ENCODE assay signal across 9 cellular contexts in the genomic region with DNA sequence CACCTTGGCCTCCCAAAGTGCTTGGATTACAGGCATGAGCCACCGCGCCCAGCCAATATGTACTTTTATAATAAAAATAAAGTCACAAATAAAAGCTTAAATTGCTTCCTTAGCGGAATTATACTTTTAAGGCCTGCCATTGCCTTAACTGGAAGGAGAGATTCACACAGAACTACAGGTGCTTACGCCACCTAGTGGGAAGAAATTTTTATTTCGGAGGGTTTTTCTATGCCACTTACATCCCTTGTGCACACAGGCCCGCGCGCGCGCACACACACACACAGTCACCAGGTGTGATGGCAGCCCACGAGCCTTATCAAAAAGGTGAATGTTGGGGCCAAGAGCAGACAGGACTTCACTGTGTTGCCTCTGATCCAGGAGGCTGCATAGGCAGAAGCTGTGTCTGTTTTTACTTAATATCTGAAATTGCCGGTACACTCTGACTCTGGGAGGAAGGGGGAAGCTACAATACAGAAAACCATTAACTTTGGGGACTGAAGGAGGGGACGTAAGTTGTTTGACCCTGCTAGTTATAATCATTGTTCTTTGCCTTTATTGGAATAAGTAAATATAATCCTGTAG.
A peak's percentile ranks its signal among the peaks of the same experiment; 100 is the strongest.
DNase-seq lines count a peak whose midpoint lies in the region; ATAC-seq and TF ChIP-seq lines count a peak whose summit lies in the region.
"Had no signal": no experiment of that assay in that cellular context is flagged by ENCODE, and none has a peak within 500 bp of the region (broad histone marks: within the 10 kb centered on the region; RNA-seq: fewer than 3 reads in every experiment).

No MANE protein-coding gene starts in this region.

- H4K20me1 ChIP-seq in DND-41 (ENCODE audit: insufficient read depth, low read length) = no peaks in the 10 kb centered on the region

- no peak overlapping the region for H3K9ac ChIP-seq in DND-41 (ENCODE audit: low read depth, low read length)

- no peaks in the 10 kb centered on the region for H3K27me3 Mint-ChIP-seq in brain

- no peak overlapping the region for H3K27ac ChIP-seq in DND-41 (ENCODE audit: low read length)
- no peak overlapping the region for H3K27ac ChIP-seq in iPS DF 6.9 (ENCODE audit: low read length)

- no peak overlapping the region for H3K4me2 ChIP-seq in DND-41 (ENCODE audit: insufficient read depth, low read length)

- no CpG with 5 or more reads among the region's 13 CpGs for WGBS in iPS DF 6.9 (ENCODE audit: insufficient coverage, insufficient read length)

- peaks cover 45% of the 10 kb centered on the region for H3K4me1 Mint-ChIP-seq in brain

- H3K4me1 ChIP-seq in DND-41 (ENCODE audit: insufficient read depth, low read length) (no peaks in the 10 kb centered on the region), iPS DF 6.9 (ENCODE audit: control insufficient read depth, insufficient read depth, low read length) (peaks cover 2% of the 10 kb centered on the region; the same call in 1 of the 2 replicates)

- no peaks in the 10 kb centered on the region for H3K79me2 ChIP-seq in DND-41 (ENCODE audit: insufficient read depth, low read length)

- H2AFZ ChIP-seq in DND-41 (ENCODE audit: low read depth, low read length) = no peak overlapping the region

- H3K9me3 Mint-ChIP-seq in brain = peaks cover 0 to 9% (median 5%) of the 10 kb centered on the region in 5 experiments
- H3K9me3 Mint-ChIP-seq: T-cell had no signal

- no peaks in the 10 kb centered on the region for H3K36me3 Mint-ChIP-seq in brain
- H3K36me3 Mint-ChIP-seq: T-cell had no signal

- H3K9me3 ChIP-seq in DND-41 (ENCODE audit: insufficient read depth, low read length, severe bottlenecking) (no peaks in the 10 kb centered on the region), iPS DF 6.9 (ENCODE audit: control insufficient read depth, insufficient read depth, low read length) (no peaks in the 10 kb centered on the region)

- H3K4me3 ChIP-seq in DND-41 (ENCODE audit: low read depth in 1 of 2, low read length in 2 of 2) (no peak overlapping the region), iPS DF 6.9 (ENCODE audit: low read length) (no peak overlapping the region)

- H3K27me3 ChIP-seq in DND-41 (ENCODE audit: insufficient read depth, low read length, poor library complexity) (no peaks in the 10 kb centered on the region), iPS DF 6.9 (ENCODE audit: control insufficient read depth, insufficient read depth, low read length) (no peaks in the 10 kb centered on the region; the same call in 1 of the 2 replicates)

- H3K36me3 ChIP-seq in DND-41 (ENCODE audit: insufficient read depth, low read length) (no peaks in the 10 kb centered on the region), iPS DF 6.9 (ENCODE audit: control insufficient read depth, insufficient read depth, low read length) (no peaks in the 10 kb centered on the region)

- no peak overlapping the region for H3K4me3 Mint-ChIP-seq in brain
- H3K4me3 Mint-ChIP-seq: T-cell had no signal

- ATAC-seq in DND-41 (ENCODE audit: insufficient read depth, low read depth) = peak; percentile 65; the same call in 2 of the 3 replicates
- ATAC-seq in HG03095 (IDR thresholded peaks at IDR 0.05; ENCODE audit: unreplicated experiment) = no peak
- ATAC-seq in GM21737 (IDR thresholded peaks at IDR 0.05; ENCODE audit: unreplicated experiment) = no peak
- ATAC-seq: T-cell had no signal

- DNase-seq in DND-41 (peak; percentile 36), HS-5 (ENCODE audit: low read depth) (peak; percentile 31), NOMO-1 treated with dmso at 0.1 percent for 144 hours (lab: John Stamatoyannopoulos, UW; ENCODE audit: unreplicated experiment) (peak; percentile 8), iPS DF 6.9 (ENCODE audit: low read depth, low spot score) (peak; percentile 57), smooth muscle cell of the brain vasculature (ENCODE audit: low read depth, low spot score) (peak; percentile 45)

- peak overlapping the region in 2 of 5 experiments; percentile 43 to 46 for H3K27ac Mint-ChIP-seq in brain
- H3K27ac Mint-ChIP-seq: T-cell had no signal

- TF ChIP-seq CTCF in DND-41 (IDR thresholded peaks at IDR 0.05; ENCODE audit: borderline replicate concordance, extremely low read depth, low read length, poor library complexity, severe bottlenecking) = peak; percentile 53
- TF ChIP-seq CTCF in brain (conservative IDR thresholded peaks at IDR 0.05) = peak; percentile 62 to 84
